ENCODE assay signal across 1 cellular context in the genomic region with DNA sequence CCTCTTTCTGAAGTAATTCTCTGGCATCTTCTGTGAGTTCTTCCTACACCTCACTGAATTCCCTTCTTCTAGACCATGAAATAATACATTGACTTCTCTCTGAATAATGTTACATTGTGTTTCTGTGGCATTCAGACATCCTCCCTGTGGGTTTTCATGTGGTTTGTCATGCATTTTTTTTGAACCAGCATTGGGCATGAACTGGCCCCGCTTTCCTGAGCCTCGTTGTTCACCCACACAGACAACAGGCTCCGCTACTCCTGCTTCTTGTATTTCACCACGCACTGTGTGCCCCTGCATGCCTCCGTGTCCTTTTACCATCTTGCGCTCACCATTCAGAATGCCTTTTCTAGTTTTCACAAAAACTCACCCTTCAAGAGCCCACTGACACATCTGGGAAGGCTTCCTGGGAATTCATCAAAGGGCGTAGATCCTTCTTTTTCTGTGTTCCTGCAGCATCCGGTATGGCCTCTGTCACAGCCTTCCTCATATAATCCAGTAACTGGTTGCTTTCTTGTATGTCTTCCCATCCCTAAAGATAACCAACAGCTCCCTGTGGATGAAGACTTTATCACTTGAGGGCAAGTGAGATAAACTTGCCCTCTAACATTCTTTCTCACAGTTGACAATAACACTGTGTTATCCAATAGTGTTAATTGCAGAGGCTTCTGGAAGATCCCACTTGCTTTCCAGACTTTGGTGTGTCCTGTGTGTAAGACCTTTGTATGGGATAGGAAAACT.
TF ChIP-seq lines count a peak whose summit lies in the region.

No MANE protein-coding gene starts in this region.

TF ChIP-seq in HepG2, 621 proteins besides CTCF, POLR2A, EP300 and RAD21 (continued from another document):
- TF ChIP-seq, protein P1, sequence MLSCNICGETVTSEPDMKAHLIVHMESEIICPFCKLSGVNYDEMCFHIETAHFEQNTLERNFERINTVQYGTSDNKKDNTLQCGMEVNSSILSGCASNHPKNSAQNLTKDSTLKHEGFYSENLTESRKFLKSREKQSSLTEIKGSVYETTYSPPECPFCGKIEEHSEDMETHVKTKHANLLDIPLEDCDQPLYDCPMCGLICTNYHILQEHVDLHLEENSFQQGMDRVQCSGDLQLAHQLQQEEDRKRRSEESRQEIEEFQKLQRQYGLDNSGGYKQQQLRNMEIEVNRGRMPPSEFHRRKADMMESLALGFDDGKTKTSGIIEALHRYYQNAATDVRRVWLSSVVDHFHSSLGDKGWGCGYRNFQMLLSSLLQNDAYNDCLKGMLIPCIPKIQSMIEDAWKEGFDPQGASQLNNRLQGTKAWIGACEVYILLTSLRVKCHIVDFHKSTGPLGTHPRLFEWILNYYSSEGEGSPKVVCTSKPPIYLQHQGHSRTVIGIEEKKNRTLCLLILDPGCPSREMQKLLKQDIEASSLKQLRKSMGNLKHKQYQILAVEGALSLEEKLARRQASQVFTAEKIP (CRISPR knock-in tag; IDR thresholded peaks at IDR 0.05; ENCODE audit: borderline replicate concordance): no peak
- TF ChIP-seq, protein P2, sequence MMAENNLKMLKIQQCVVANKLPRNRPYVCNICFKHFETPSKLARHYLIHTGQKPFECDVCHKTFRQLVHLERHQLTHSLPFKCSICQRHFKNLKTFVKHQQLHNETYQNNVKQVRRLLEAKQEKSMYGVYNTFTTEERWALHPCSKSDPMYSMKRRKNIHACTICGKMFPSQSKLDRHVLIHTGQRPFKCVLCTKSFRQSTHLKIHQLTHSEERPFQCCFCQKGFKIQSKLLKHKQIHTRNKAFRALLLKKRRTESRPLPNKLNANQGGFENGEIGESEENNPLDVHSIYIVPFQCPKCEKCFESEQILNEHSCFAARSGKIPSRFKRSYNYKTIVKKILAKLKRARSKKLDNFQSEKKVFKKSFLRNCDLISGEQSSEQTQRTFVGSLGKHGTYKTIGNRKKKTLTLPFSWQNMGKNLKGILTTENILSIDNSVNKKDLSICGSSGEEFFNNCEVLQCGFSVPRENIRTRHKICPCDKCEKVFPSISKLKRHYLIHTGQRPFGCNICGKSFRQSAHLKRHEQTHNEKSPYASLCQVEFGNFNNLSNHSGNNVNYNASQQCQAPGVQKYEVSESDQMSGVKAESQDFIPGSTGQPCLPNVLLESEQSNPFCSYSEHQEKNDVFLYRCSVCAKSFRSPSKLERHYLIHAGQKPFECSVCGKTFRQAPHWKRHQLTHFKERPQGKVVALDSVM (CRISPR knock-in tag; IDR thresholded peaks at IDR 0.05): no peak
- no peak for TF ChIP-seq RAD51 (IDR thresholded peaks at IDR 0.05; ENCODE audit: borderline replicate concordance)
- TF ChIP-seq ZKSCAN1 (IDR thresholded peaks at IDR 0.05; ENCODE audit: low read length): no peak
- TF ChIP-seq ATAD3A (CRISPR knock-in tag; IDR thresholded peaks at IDR 0.05): no peak
- TF ChIP-seq ZNF501 (CRISPR knock-in tag; IDR thresholded peaks at IDR 0.05): no peak
- TF ChIP-seq FOXM1 (CRISPR knock-in tag; IDR thresholded peaks at IDR 0.05): no peak
- no peak for TF ChIP-seq NKX3-1 (CRISPR knock-in tag; IDR thresholded peaks at IDR 0.05)
- no peak for TF ChIP-seq FOXK2 (IDR thresholded peaks at IDR 0.05)
- no peak for TF ChIP-seq SUZ12 (IDR thresholded peaks at IDR 0.05; ENCODE audit: low read depth, low read length)
- TF ChIP-seq, protein P3, sequence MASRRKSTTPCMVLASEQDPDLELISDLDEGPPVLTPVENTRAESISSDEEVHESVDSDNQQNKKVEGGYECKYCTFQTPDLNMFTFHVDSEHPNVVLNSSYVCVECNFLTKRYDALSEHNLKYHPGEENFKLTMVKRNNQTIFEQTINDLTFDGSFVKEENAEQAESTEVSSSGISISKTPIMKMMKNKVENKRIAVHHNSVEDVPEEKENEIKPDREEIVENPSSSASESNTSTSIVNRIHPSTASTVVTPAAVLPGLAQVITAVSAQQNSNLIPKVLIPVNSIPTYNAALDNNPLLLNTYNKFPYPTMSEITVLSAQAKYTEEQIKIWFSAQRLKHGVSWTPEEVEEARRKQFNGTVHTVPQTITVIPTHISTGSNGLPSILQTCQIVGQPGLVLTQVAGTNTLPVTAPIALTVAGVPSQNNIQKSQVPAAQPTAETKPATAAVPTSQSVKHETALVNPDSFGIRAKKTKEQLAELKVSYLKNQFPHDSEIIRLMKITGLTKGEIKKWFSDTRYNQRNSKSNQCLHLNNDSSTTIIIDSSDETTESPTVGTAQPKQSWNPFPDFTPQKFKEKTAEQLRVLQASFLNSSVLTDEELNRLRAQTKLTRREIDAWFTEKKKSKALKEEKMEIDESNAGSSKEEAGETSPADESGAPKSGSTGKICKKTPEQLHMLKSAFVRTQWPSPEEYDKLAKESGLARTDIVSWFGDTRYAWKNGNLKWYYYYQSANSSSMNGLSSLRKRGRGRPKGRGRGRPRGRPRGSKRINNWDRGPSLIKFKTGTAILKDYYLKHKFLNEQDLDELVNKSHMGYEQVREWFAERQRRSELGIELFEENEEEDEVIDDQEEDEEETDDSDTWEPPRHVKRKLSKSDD (CRISPR knock-in tag; IDR thresholded peaks at IDR 0.05; ENCODE audit: low read depth): no peak
- no peak for TF ChIP-seq ZNF616 (CRISPR knock-in tag; IDR thresholded peaks at IDR 0.05; ENCODE audit: low read depth)
- TF ChIP-seq, protein P4, sequence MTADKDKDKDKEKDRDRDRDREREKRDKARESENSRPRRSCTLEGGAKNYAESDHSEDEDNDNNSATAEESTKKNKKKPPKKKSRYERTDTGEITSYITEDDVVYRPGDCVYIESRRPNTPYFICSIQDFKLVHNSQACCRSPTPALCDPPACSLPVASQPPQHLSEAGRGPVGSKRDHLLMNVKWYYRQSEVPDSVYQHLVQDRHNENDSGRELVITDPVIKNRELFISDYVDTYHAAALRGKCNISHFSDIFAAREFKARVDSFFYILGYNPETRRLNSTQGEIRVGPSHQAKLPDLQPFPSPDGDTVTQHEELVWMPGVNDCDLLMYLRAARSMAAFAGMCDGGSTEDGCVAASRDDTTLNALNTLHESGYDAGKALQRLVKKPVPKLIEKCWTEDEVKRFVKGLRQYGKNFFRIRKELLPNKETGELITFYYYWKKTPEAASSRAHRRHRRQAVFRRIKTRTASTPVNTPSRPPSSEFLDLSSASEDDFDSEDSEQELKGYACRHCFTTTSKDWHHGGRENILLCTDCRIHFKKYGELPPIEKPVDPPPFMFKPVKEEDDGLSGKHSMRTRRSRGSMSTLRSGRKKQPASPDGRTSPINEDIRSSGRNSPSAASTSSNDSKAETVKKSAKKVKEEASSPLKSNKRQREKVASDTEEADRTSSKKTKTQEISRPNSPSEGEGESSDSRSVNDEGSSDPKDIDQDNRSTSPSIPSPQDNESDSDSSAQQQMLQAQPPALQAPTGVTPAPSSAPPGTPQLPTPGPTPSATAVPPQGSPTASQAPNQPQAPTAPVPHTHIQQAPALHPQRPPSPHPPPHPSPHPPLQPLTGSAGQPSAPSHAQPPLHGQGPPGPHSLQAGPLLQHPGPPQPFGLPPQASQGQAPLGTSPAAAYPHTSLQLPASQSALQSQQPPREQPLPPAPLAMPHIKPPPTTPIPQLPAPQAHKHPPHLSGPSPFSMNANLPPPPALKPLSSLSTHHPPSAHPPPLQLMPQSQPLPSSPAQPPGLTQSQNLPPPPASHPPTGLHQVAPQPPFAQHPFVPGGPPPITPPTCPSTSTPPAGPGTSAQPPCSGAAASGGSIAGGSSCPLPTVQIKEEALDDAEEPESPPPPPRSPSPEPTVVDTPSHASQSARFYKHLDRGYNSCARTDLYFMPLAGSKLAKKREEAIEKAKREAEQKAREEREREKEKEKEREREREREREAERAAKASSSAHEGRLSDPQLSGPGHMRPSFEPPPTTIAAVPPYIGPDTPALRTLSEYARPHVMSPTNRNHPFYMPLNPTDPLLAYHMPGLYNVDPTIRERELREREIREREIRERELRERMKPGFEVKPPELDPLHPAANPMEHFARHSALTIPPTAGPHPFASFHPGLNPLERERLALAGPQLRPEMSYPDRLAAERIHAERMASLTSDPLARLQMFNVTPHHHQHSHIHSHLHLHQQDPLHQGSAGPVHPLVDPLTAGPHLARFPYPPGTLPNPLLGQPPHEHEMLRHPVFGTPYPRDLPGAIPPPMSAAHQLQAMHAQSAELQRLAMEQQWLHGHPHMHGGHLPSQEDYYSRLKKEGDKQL (CRISPR knock-in tag; IDR thresholded peaks at IDR 0.05; ENCODE audit: low read depth): no peak
- no peak for TF ChIP-seq ISL2 (CRISPR knock-in tag; IDR thresholded peaks at IDR 0.05)
